Comparison of ENCODE assay signal across 8 cellular contexts in the genomic region with DNA sequence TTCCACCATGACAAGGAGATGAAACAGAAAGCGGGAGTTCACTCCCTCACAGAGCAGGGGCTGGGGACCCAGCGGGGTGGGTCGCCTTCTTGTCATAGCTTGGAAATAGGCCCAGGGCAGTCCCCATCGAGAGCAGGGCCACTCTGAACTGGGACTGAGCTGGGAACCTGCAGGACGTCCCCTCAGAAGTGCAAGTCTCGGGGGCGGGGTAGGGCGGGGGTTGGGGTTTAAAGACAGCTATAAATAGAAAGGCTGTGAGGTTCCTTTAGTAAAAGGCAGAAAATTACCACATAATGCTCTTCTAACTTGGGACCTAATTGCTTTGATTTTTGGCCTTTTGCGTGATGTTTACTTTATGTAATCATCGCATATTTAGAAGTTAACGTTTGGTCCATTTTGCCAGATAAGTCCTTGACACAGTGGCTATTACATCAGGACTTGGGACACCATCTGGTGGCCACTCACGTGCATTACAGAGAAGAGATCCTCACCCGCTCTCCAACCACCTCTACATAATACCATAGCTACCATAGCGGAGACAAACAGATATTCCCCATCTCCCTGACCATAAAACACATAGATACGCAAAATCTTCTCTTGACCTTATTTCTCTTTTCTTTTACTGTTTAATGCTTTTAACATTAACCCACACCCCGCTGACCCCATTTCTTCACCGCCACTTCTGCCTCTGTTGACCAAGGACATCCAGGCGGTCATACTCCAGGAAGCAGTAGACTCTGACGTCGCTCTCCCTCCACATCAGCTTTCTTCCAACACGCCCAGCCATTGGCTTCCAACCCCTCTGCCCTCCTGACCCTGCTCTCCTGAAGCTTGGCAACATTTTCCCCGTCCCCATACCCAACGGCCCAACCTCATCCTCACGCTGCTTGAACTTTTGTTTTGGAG. TPM values are rescaled to one million over a fixed set of nuclear protein-coding genes. Genes with fewer than 3 reads are reported as not detected.
DNase-seq lines count a peak whose midpoint lies in the region; ATAC-seq, FAIRE-seq and TF ChIP-seq lines count a peak whose summit lies in the region.

No MANE protein-coding gene starts in this region.

- peaks cover 37% of the 10 kb centered on the region for H3K36me3 ChIP-seq in CD8-positive, alpha-beta T cell (ENCODE audit: insufficient read depth, low read length)
- no peaks in the 10 kb centered on the region for H3K36me3 ChIP-seq in tibial artery

- no peak overlapping the region for H3K4me3 Mint-ChIP-seq in CD8-positive, alpha-beta T cell
- no peak overlapping the region for H3K4me3 Mint-ChIP-seq in activated CD4-positive, alpha-beta memory T cell treated with anti-CD3 and anti-CD28 coated beads, Interleukin-2, amount 10 ng/mL, durations not matched to agents 7 days and 5 days

- H3K27me3 ChIP-seq in CD8-positive, alpha-beta T cell (ENCODE audit: insufficient read depth, low read length) = no peaks in the 10 kb centered on the region
- H3K27me3 ChIP-seq in tibial artery = peaks cover 0 to 12% of the 10 kb centered on the region in 2 donors

- peak; percentile 35 for ATAC-seq in CD8-positive, alpha-beta T cell
- ATAC-seq in HG03025 (IDR thresholded peaks at IDR 0.05; ENCODE audit: low FRiP score, unreplicated experiment) = no peak

- peaks cover 56% of the 10 kb centered on the region for H3K4me1 Mint-ChIP-seq in CD8-positive, alpha-beta T cell (ENCODE audit: low read depth)
- H3K4me1 Mint-ChIP-seq in activated CD4-positive, alpha-beta memory T cell treated with anti-CD3 and anti-CD28 coated beads, Interleukin-2, amount 10 ng/mL, durations not matched to agents 7 days and 5 days = peaks cover 68% of the 10 kb centered on the region

- no peak overlapping the region for H3K4me3 ChIP-seq in CD8-positive, alpha-beta T cell (ENCODE audit: low read depth, low read length)
- no peak overlapping the region for H3K4me3 ChIP-seq in epithelial cell of proximal tubule (ENCODE audit: low read depth, low read length)
- no peak overlapping the region for H3K4me3 ChIP-seq in tibial artery

- peak in 5 of 7 experiments; percentile 30 to 64 (median 52) for DNase-seq in CD8-positive, alpha-beta T cell
- DNase-seq in H54 (ENCODE audit: insufficient read length, low spot score) = peak; percentile 66
- peak; percentile 38 for DNase-seq in NCI-H526 treated with DMSO at 0.1 percent for 48 hours (lab: John Stamatoyannopoulos, UW)
- peak; percentile 54 for DNase-seq in activated CD4-positive, alpha-beta memory T cell treated with anti-CD3 and anti-CD28 coated beads, Interleukin-2, amount 10 ng/mL, durations not matched to agents 7 days and 5 days
- peak; percentile 6 for DNase-seq in epithelial cell of proximal tubule (ENCODE audit: low read depth)
- DNase-seq in mesenteric fat pad (ENCODE audit: low spot score) = peak; percentile 67
- DNase-seq in tibial artery = peak; percentile 70 to 71

- no peak for TF ChIP-seq POLR2A in H54 (IDR thresholded peaks at IDR 0.05; ENCODE audit: low read depth, low read length)

- CTCF ChIA-PET in CD8-positive, alpha-beta T cell (lab: Charles Lee) = interaction anchor here (0.6 to 3.8 kb wide), 37 partner anchors 8 to 1805 kb away, joined by 3 to 50 read pairs (median 4); partner anchors contain the start of genes KRABD2 and PIK3R5
- CTCF ChIA-PET in activated CD4-positive, alpha-beta memory T cell treated with anti-CD3 and anti-CD28 coated beads, Interleukin-2, amount 10 ng/mL, durations not matched to agents 7 days and 5 days (lab: Charles Lee) = interaction anchor here (0.6 to 1.9 kb wide), 13 partner anchors 37 to 511 kb away, joined by 3 to 8 read pairs (median 3); no protein-coding TSS in a partner anchor

- no peak overlapping the region for H3K27ac ChIP-seq in CD8-positive, alpha-beta T cell (ENCODE audit: low read depth, low read length)
- H3K27ac ChIP-seq in tibial artery = no peak overlapping the region

- peak overlapping the region; percentile 29 for H3K27ac Mint-ChIP-seq in CD8-positive, alpha-beta T cell
- no peak overlapping the region for H3K27ac Mint-ChIP-seq in activated CD4-positive, alpha-beta memory T cell treated with anti-CD3 and anti-CD28 coated beads, Interleukin-2, amount 10 ng/mL, durations not matched to agents 7 days and 5 days

- no peaks in the 10 kb centered on the region for H3K9me3 Mint-ChIP-seq in CD8-positive, alpha-beta T cell
- H3K9me3 Mint-ChIP-seq in activated CD4-positive, alpha-beta memory T cell treated with anti-CD3 and anti-CD28 coated beads, Interleukin-2, amount 10 ng/mL, durations not matched to agents 7 days and 5 days = no peaks in the 10 kb centered on the region

- no peaks in the 10 kb centered on the region for H3K9me3 ChIP-seq in CD8-positive, alpha-beta T cell (ENCODE audit: low read length)
- no peaks in the 10 kb centered on the region for H3K9me3 ChIP-seq in tibial artery

- intact Hi-C loops in CD8-positive, alpha-beta T cell (cut with DNase I, micrococcal nuclease) = loop anchor here (1.0 to 5.0 kb wide), 4 partner anchors 47 to 458 kb away; partner anchors contain the start of gene NDEL1 (in 1 of the 2)
- intact Hi-C loops in tibial artery (cut with DNase I; ENCODE audit: low total_unique reads) = no loop called here

- H3K4me1 ChIP-seq in CD8-positive, alpha-beta T cell (ENCODE audit: insufficient read depth, low read length) = peaks cover 56% of the 10 kb centered on the region
- H3K4me1 ChIP-seq in tibial artery = peaks cover 0 to 4% (median 0%) of the 10 kb centered on the region in 4 donors

- no peak for FAIRE-seq in H54 (lab: Jason Lieb, UNC)

- peaks cover 78% of the 10 kb centered on the region for H3K36me3 Mint-ChIP-seq in CD8-positive, alpha-beta T cell
- H3K36me3 Mint-ChIP-seq in activated CD4-positive, alpha-beta memory T cell treated with anti-CD3 and anti-CD28 coated beads, Interleukin-2, amount 10 ng/mL, durations not matched to agents 7 days and 5 days (ENCODE audit: low read depth) = peaks cover 76% of the 10 kb centered on the region

- POLR2A ChIA-PET in CD8-positive, alpha-beta T cell (lab: Charles Lee) = interaction anchor here (0.9 to 1.8 kb wide), 2 partner anchors 71 to 101 kb away, joined by 3 to 4 read pairs; partner anchors contain the start of gene PIK3R5
- POLR2A ChIA-PET in activated CD4-positive, alpha-beta memory T cell treated with anti-CD3 and anti-CD28 coated beads, Interleukin-2, amount 10 ng/mL, durations not matched to agents 7 days and 5 days (lab: Charles Lee) = interaction anchor here (0.8 to 1.4 kb wide), 5 partner anchors 26 to 511 kb away, joined by 3 to 4 read pairs (median 3); no protein-coding TSS in a partner anchor

- H3K27me3 Mint-ChIP-seq in CD8-positive, alpha-beta T cell (ENCODE audit: low read depth) = no peaks in the 10 kb centered on the region
- H3K27me3 Mint-ChIP-seq in activated CD4-positive, alpha-beta memory T cell treated with anti-CD3 and anti-CD28 coated beads, Interleukin-2, amount 10 ng/mL, durations not matched to agents 7 days and 5 days = no peaks in the 10 kb centered on the region

- peak; percentile 76 for TF ChIP-seq CTCF in CD8-positive, alpha-beta T cell (IDR thresholded peaks at IDR 0.05)
- peak; percentile 80 for TF ChIP-seq CTCF in epithelial cell of proximal tubule (conservative IDR thresholded peaks at IDR 0.05; ENCODE audit: low read depth, low read length)
- peak; percentile 80 to 84 for TF ChIP-seq CTCF in tibial artery (IDR thresholded peaks at IDR 0.05)

RNA-seq across cellular contexts. Expression of gene PIK3R6, which starts 27.5 kb away (rescaled TPM):
- total RNA-seq in CD8-positive, alpha-beta T cell = under 1 TPM; 0.46 to 0.56 TPM
- 1 to 10 TPM; 2.0 to 2.2 TPM for total RNA-seq in activated CD4-positive, alpha-beta memory T cell treated with anti-CD3 and anti-CD28 coated beads, Interleukin-2, amount 10 ng/mL, durations not matched to agents 7 days and 5 days
- total RNA-seq in epithelial cell of proximal tubule (not detected in 2 replicates), mesenteric fat pad (1.6 TPM)

Comparison
In these comparisons a context has a peak if more than half of its experiments do, and no peak if none do; other contexts are left out.
1. DNase-seq: peak in every context shown above with its lines; median percentile 70 in tibial artery; 67 in mesenteric fat pad; 66 in H54; 54 in activated CD4-positive, alpha-beta memory T cell treated with anti-CD3 and anti-CD28 coated beads, Interleukin-2, amount 10 ng/mL, durations not matched to agents 7 days and 5 days; 52 in CD8-positive, alpha-beta T cell; 38 in NCI-H526 treated with DMSO at 0.1 percent for 48 hours; 6 in epithelial cell of proximal tubule.